18 cellular contexts compared by ENCODE assay signal in genomic region chr14:34063470-34064164, GRCh38.
DNase-seq lines count a peak whose midpoint lies in the region; ATAC-seq and TF ChIP-seq lines count a peak whose summit lies in the region.
"Had no signal": no experiment of that assay in that cellular context is flagged by ENCODE, and none has a peak within 500 bp of the region (broad histone marks: within the 10 kb centered on the region; RNA-seq: fewer than 3 reads in every experiment).

No MANE protein-coding gene starts in this region.

- H3K4me1 ChIP-seq in ascending aorta (peaks cover 0 to 16% of the 10 kb centered on the region in 2 donors), left ventricle myocardium inferior (peaks cover 58% of the 10 kb centered on the region), gastrocnemius medialis (peaks cover 24 to 40% of the 10 kb centered on the region in 2 donors)

- TF ChIP-seq CTCF in ascending aorta (IDR thresholded peaks at IDR 0.05) (no peak), left ventricle myocardium inferior (IDR thresholded peaks at IDR 0.05; ENCODE audit: borderline replicate concordance) (no peak), gastrocnemius medialis (IDR thresholded peaks at IDR 0.05 in 4 of 5, conservative IDR thresholded peaks at IDR 0.05 in 1 of 5) (no peak), omental fat pad (IDR thresholded peaks at IDR 0.05) (no peak)

- peak in 1 of 2 donors; percentile 35 for TF ChIP-seq POLR2A in gastrocnemius medialis (IDR thresholded peaks at IDR 0.05)

- no peaks in the 10 kb centered on the region for H3K36me3 ChIP-seq in ascending aorta
- H3K36me3 ChIP-seq in left ventricle myocardium inferior: no peaks in the 10 kb centered on the region
- no peaks in the 10 kb centered on the region for H3K36me3 ChIP-seq in gastrocnemius medialis
- H3K36me3 ChIP-seq: brain microvascular endothelial cell had no signal

- no peak overlapping the region for H3K4me3 ChIP-seq in ascending aorta
- no peak overlapping the region for H3K4me3 ChIP-seq in left ventricle myocardium inferior
- H3K4me3 ChIP-seq in gastrocnemius medialis: peak overlapping the region in 1 of 4 donors; percentile 33

- no peaks in the 10 kb centered on the region for H3K27me3 ChIP-seq in ascending aorta
- H3K27me3 ChIP-seq in left ventricle myocardium inferior (ENCODE audit: low read depth): no peaks in the 10 kb centered on the region
- H3K27me3 ChIP-seq in gastrocnemius medialis: no peaks in the 10 kb centered on the region
- H3K27me3 ChIP-seq: brain microvascular endothelial cell had no signal

- H3K9me3 ChIP-seq in ascending aorta (no peaks in the 10 kb centered on the region), left ventricle myocardium inferior (replicated peaks) (peaks cover 7% of the 10 kb centered on the region), gastrocnemius medialis (no peaks in the 10 kb centered on the region)

- ATAC-seq in gastrocnemius medialis (peak; percentile 78 to 81), omental fat pad (ENCODE audit: low FRiP score) (no peak)
- ATAC-seq: natural killer cell treated with Interleukin-12 subunit alpha and Interleukin-12 subunit beta and Interleukin-15 and Interleukin-18, amount 100 ng/mL, for 72 hours; SK-N-SH treated with all-trans-retinoic acid at 6 μM for 48 hours had no signal

- peak; percentile 62 for DNase-seq in H4 (ENCODE audit: low spot score)
- peak in 1 of 2 donors; percentile 70 for DNase-seq in ascending aorta (ENCODE audit: low spot score in 2 of 2)
- DNase-seq in left ventricle myocardium inferior: peak; percentile 50
- peak; percentile 80 to 93 for DNase-seq in gastrocnemius medialis
- DNase-seq in GM19240 (ENCODE audit: insufficient read length, low spot score): no peak
- DNase-seq in NK-92 treated with Interleukin-12 subunit alpha and Interleukin-12 subunit beta, amount 100 ng/mL, for 24 hours (lab: John Stamatoyannopoulos, UW): no peak
- DNase-seq in omental fat pad (ENCODE audit: low spot score): no peak
- no peak for DNase-seq in stimulated activated CD4-positive, alpha-beta T cell treated with anti-CD3 and anti-CD28 coated beads, Interleukin-12 subunit alpha, Interleukin-12 subunit beta, amount 100 ng/mL, for 4 hours
- DNase-seq: activated CD4-positive, alpha-beta T cell treated with anti-CD3 and anti-CD28 coated beads for 4 hours; activated naive CD8-positive, alpha-beta T cell treated with anti-CD3 and anti-CD28 coated beads for 36 hours; AML-193; brain microvascular endothelial cell; cortex of kidney; Kasumi-1; NCI-H2171; NCI-H774 had no signal

- in situ Hi-C loops in gastrocnemius medialis (cut with MboI; ENCODE audit: low sequenced_read_pairs in 4 of 4): no loop called here

- peak overlapping the region; percentile 54 to 56 for H3K27ac ChIP-seq in ascending aorta
- peak overlapping the region; percentile 85 for H3K27ac ChIP-seq in left ventricle myocardium inferior (replicated peaks)
- H3K27ac ChIP-seq in gastrocnemius medialis: peak overlapping the region; percentile 65 to 84 (median 78)
- H3K27ac ChIP-seq: brain microvascular endothelial cell had no signal

- intact Hi-C loops in ascending aorta (cut with DNase I): loop anchor here (5.0 to 10.0 kb wide), 2 partner anchors 811 to 1986 kb away; partner anchors contain the start of genes ARHGAP5 and BAZ1A
- intact Hi-C loops in left ventricle myocardium inferior (cut with micrococcal nuclease): no loop called here
- intact Hi-C loops in gastrocnemius medialis (cut with DNase I; ENCODE audit: low total_unique reads): loop anchor here (5.0 to 10.0 kb wide), 2 partner anchors 126 to 401 kb away; partner anchors contain the start of gene SPTSSA

Comparison
In these comparisons a context has a peak if more than half of its experiments do, and no peak if none do; other contexts are left out.
1. DNase-seq: peak in H4 (single experiment), left ventricle myocardium inferior (single experiment) and gastrocnemius medialis (2 of 2); none in GM19240 (single experiment), NK-92 treated with Interleukin-12 subunit alpha and Interleukin-12 subunit beta, amount 100 ng/mL, for 24 hours (single experiment), omental fat pad (single experiment) and stimulated activated CD4-positive, alpha-beta T cell treated with anti-CD3 and anti-CD28 coated beads, Interleukin-12 subunit alpha, Interleukin-12 subunit beta, amount 100 ng/mL, for 4 hours (single experiment).
2. Peak in every context shown above with its lines, with median percentiles within 50 percentile points of each other: H3K27ac ChIP-seq.